21 cellular contexts compared by ENCODE assay signal in genomic region chr20:49471397-49471796, GRCh38. TPM values are rescaled to one million over a fixed set of nuclear protein-coding genes. Genes with fewer than 3 reads are reported as not detected.
DNase-seq lines count a peak whose midpoint lies in the region; ATAC-seq, FAIRE-seq and TF ChIP-seq lines count a peak whose summit lies in the region.
"Had no signal": no experiment of that assay in that cellular context is flagged by ENCODE, and none has a peak within 500 bp of the region (broad histone marks: within the 10 kb centered on the region; RNA-seq: fewer than 3 reads in every experiment).

No MANE protein-coding gene starts in this region.

- no peak overlapping the region for H4K8ac ChIP-seq in mesendoderm (ENCODE audit: low read depth, low read length)

- no peaks in the 10 kb centered on the region for H3K4me1 ChIP-seq in mesendoderm (ENCODE audit: control insufficient read depth, low read depth, low read length)
- H3K4me1 ChIP-seq: BLaER1 treated with 17β-estradiol and CSF1 and Interleukin-3, amounts not matched to agents 10 nM and 100 nM; HAP-1 had no signal

- TF ChIP-seq CTCF in brain microvascular endothelial cell (IDR thresholded peaks at IDR 0.05; ENCODE audit: low read depth, low read length, missing control alignments), result no peak

- H3K18ac ChIP-seq in mesendoderm (ENCODE audit: low read length), result no peak overlapping the region

- H3K4me3 ChIP-seq in mesendoderm (ENCODE audit: low read length) (no peak overlapping the region), brain microvascular endothelial cell (ENCODE audit: low read depth, low read length) (no peak overlapping the region)
- H3K4me3 ChIP-seq: BLaER1 treated with 17β-estradiol and CSF1 and Interleukin-3, amounts not matched to agents 10 nM and 100 nM; HAP-1 had no signal

- FAIRE-seq in urothelium cell line (lab: Jason Lieb, UNC), result peak; percentile 87
- FAIRE-seq: G401.6, GM12891, H1 had no signal

- H3K4ac ChIP-seq in mesendoderm (ENCODE audit: low read depth, low read length), result no peak overlapping the region

- no peak overlapping the region for H2AK5ac ChIP-seq in mesendoderm (ENCODE audit: low read length)

- peak; percentile 17 for DNase-seq in NCI-H2171 treated with DMSO at 0.1 percent for 48 hours (lab: John Stamatoyannopoulos, UW)
- DNase-seq in NCI-H2171 (lab: John Stamatoyannopoulos, UW), result no peak
- DNase-seq in NCI-H82 (lab: John Stamatoyannopoulos, UW), result peak; percentile 84
- DNase-seq in mesendoderm, result peak; percentile 23
- no peak for DNase-seq in urothelium cell line (ENCODE audit: low spot score)
- no peak for DNase-seq in brain microvascular endothelial cell
- no peak for DNase-seq in SK-N-DZ (ENCODE audit: low spot score)
- DNase-seq: 8988T; ACHN; Calu3; CD4-positive, CD25-positive, alpha-beta regulatory T cell; DMS153; DMS79 treated with DMSO at 0.1 percent for 48 hours; EL had no signal

- no peak overlapping the region for H3K9ac ChIP-seq in mesendoderm (ENCODE audit: low read length)
- H3K9ac ChIP-seq: BLaER1 treated with 17β-estradiol and CSF1 and Interleukin-3, amounts not matched to agents 10 nM and 100 nM had no signal

- H3K36me3 ChIP-seq in mesendoderm (ENCODE audit: control insufficient read depth, insufficient read depth, low read length) (no peaks in the 10 kb centered on the region), brain microvascular endothelial cell (replicated peaks) (no peaks in the 10 kb centered on the region)
- H3K36me3 ChIP-seq: BLaER1 treated with 17β-estradiol and CSF1 and Interleukin-3, amounts not matched to agents 10 nM and 100 nM; HAP-1 had no signal

- no peak overlapping the region for H3K4me2 ChIP-seq in mesendoderm (ENCODE audit: low read length)
- H3K4me2 ChIP-seq: BLaER1 treated with 17β-estradiol and CSF1 and Interleukin-3, amounts not matched to agents 10 nM and 100 nM had no signal

- WGBS in mesendoderm (ENCODE audit: extremely low coverage, insufficient coverage, low lambda C conversion rate), result no CpG with 5 or more reads among the region's 5 CpGs

- H2BK120ac ChIP-seq in mesendoderm (ENCODE audit: low read depth, low read length), result no peak overlapping the region

- H3K27me3 ChIP-seq in mesendoderm (ENCODE audit: insufficient read depth, low read length, poor library complexity), result no peaks in the 10 kb centered on the region
- H3K27me3 ChIP-seq in brain microvascular endothelial cell (replicated peaks), result no peaks in the 10 kb centered on the region
- H3K27me3 ChIP-seq: BLaER1 treated with 17β-estradiol and CSF1 and Interleukin-3, amounts not matched to agents 10 nM and 100 nM had no signal

- H2BK5ac ChIP-seq in mesendoderm (ENCODE audit: low read length), result no peak overlapping the region

- H3K27ac ChIP-seq in mesendoderm (ENCODE audit: low read depth, low read length) (no peak overlapping the region), brain microvascular endothelial cell (no peak overlapping the region)
- H3K27ac ChIP-seq: BLaER1 treated with 17β-estradiol and CSF1 and Interleukin-3, amounts not matched to agents 10 nM and 100 nM; HL-60 had no signal

- H2BK15ac ChIP-seq in mesendoderm (replicated peaks; ENCODE audit: low read depth), result no peak overlapping the region

- H3K23ac ChIP-seq in mesendoderm (ENCODE audit: low read length), result no peak overlapping the region

- H3K56ac ChIP-seq in mesendoderm (ENCODE audit: low read length), result no peak overlapping the region

- no peak overlapping the region for H4K5ac ChIP-seq in mesendoderm (ENCODE audit: low read length)

- in situ Hi-C loops in brain microvascular endothelial cell (cut with HindIII; ENCODE audit: low pct_ligation_motif_present, low sequenced_read_pairs), result no loop called here

- H3K79me1 ChIP-seq in mesendoderm (ENCODE audit: low read length), result no peaks in the 10 kb centered on the region

- H3K79me2 ChIP-seq in mesendoderm (ENCODE audit: control insufficient read depth, insufficient read depth, low read length), result no peaks in the 10 kb centered on the region

- ATAC-seq in GM21526 (IDR thresholded peaks at IDR 0.05; ENCODE audit: low FRiP score, unreplicated experiment), result no peak

RNA-seq across cellular contexts. Expression of gene KCNB1, which starts 11.1 kb away (rescaled TPM):
- polyA plus RNA-seq in mesendoderm (2013, experiment 1 of 2), result 0.52 TPM
- 0.53 TPM for polyA plus RNA-seq in mesendoderm (2013, experiment 2 of 2)
- 3.8 and 3.9 TPM in 2 replicates for polyA plus RNA-seq in SK-N-DZ (2014; cell fraction: cytosol; rRNA removed)
- polyA plus RNA-seq in SK-N-DZ (2014; cell fraction: nucleus; rRNA removed), result 2.2 and 4.3 TPM in 2 replicates

Comparison
In these comparisons a context has a peak if more than half of its experiments do, and no peak if none do; other contexts are left out.
1. DNase-seq: peak in NCI-H2171 treated with DMSO at 0.1 percent for 48 hours (single experiment), NCI-H82 (single experiment) and mesendoderm (single experiment); none in NCI-H2171 (single experiment), urothelium cell line (single experiment), brain microvascular endothelial cell (single experiment) and SK-N-DZ (single experiment).